In genomic region chr14:33714527-33715222, GRCh38 we compare ENCODE assay signal across 1 cellular context.
TF ChIP-seq lines count a peak whose summit lies in the region.

No MANE protein-coding gene starts in this region.

TF ChIP-seq in HEK293, 187 proteins besides CTCF, POLR2A, EP300 and RAD21 (continued from another document):
- TF ChIP-seq MEIS1 (CRISPR knock-in tag; IDR thresholded peaks at IDR 0.05; ENCODE audit: borderline replicate concordance) (no peak), OVOL3 (tag by site-specific recombination; IDR thresholded peaks at IDR 0.05) (no peak), ZBTB7A (tag by site-specific recombination; IDR thresholded peaks at IDR 0.05; ENCODE audit: low read depth) (no peak)
TF ChIP-seq in HEK293: peak in this region for 7.
